ENCODE assay signal across 17 cellular contexts in genomic region chrX:132732236-132732635, GRCh38.
DNase-seq lines count a peak whose midpoint lies in the region; ATAC-seq, FAIRE-seq and TF ChIP-seq lines count a peak whose summit lies in the region.
"Had no signal": no experiment of that assay in that cellular context is flagged by ENCODE, and none has a peak within 500 bp of the region (broad histone marks: within the 10 kb centered on the region; RNA-seq: fewer than 3 reads in every experiment).

No MANE protein-coding gene starts in this region.

- peak; percentile 61 for ATAC-seq in activated CD4-positive, alpha-beta T cell treated with anti-CD3 and anti-CD28 coated beads for 36 hours

- no peaks in the 10 kb centered on the region for H3K27me3 Mint-ChIP-seq in activated CD4-positive, alpha-beta T cell treated with anti-CD3 and anti-CD28 coated beads for 36 hours

- H3K4me3 ChIP-seq in bronchial epithelial cell (ENCODE audit: low read depth, low read length) (no peak overlapping the region), Peyer's patch (no peak overlapping the region)

- no peak overlapping the region for H3K4me3 Mint-ChIP-seq in activated CD4-positive, alpha-beta T cell treated with anti-CD3 and anti-CD28 coated beads for 36 hours
- H3K4me3 Mint-ChIP-seq: H9 had no signal

- H3K9me3 ChIP-seq in Peyer's patch: no peaks in the 10 kb centered on the region
- H3K9me3 ChIP-seq: SK-N-SH had no signal

- DNase-seq in activated CD4-positive, alpha-beta T cell treated with anti-CD3 and anti-CD28 coated beads for 36 hours: no peak
- DNase-seq in activated CD4-positive, alpha-beta T cell treated with anti-CD3 and anti-CD28 coated beads for 4 hours: no peak
- DNase-seq in GM12892 (ENCODE audit: insufficient read length): no peak
- DNase-seq in NCI-H2029 (lab: John Stamatoyannopoulos, UW): peak; percentile 45
- peak; percentile 51 for DNase-seq in bronchial epithelial cell (ENCODE audit: low read depth)
- no peak for DNase-seq in Peyer's patch
- DNase-seq in AML-193 (lab: John Stamatoyannopoulos, UW): no peak
- DNase-seq in NCI-H187 treated with DMSO at 0.1 percent for 48 hours (lab: John Stamatoyannopoulos, UW): no peak
- DNase-seq: DMS 273 treated with DMSO at 0.1 percent for 48 hours, H9, NCI-H2227 treated with DMSO at 0.1 percent for 48 hours, NCI-H69, SHP77, SK-N-SH, T-helper 1 cell had no signal

- CTCF ChIA-PET in activated CD4-positive, alpha-beta T cell treated with anti-CD3 and anti-CD28 coated beads for 36 hours (lab: Charles Lee): no interaction called here

- no peaks in the 10 kb centered on the region for H3K4me1 ChIP-seq in Peyer's patch

- no peak overlapping the region for H3K27ac Mint-ChIP-seq in activated CD4-positive, alpha-beta T cell treated with anti-CD3 and anti-CD28 coated beads for 36 hours
- H3K27ac Mint-ChIP-seq: H9 had no signal

- no peaks in the 10 kb centered on the region for H3K27me3 ChIP-seq in bronchial epithelial cell (ENCODE audit: control insufficient read depth, insufficient read depth, low read length)
- no peaks in the 10 kb centered on the region for H3K27me3 ChIP-seq in Peyer's patch

- no peak overlapping the region for H3K27ac ChIP-seq in Peyer's patch
- H3K27ac ChIP-seq: C4-2B had no signal

- H3K9me3 Mint-ChIP-seq in activated CD4-positive, alpha-beta T cell treated with anti-CD3 and anti-CD28 coated beads for 36 hours (ENCODE audit: low read depth): no peaks in the 10 kb centered on the region
- H3K9me3 Mint-ChIP-seq: H9 had no signal

- TF ChIP-seq POLR2A in GM12892 (IDR thresholded peaks at IDR 0.05; ENCODE audit: low read depth, low read length) (no peak), Peyer's patch (IDR thresholded peaks at IDR 0.05) (no peak)

- intact Hi-C loops in activated CD4-positive, alpha-beta T cell treated with anti-CD3 and anti-CD28 coated beads for 36 hours (cut with DNase I, micrococcal nuclease): no loop called here

- TF ChIP-seq CTCF in bronchial epithelial cell (IDR thresholded peaks at IDR 0.05; ENCODE audit: insufficient read depth, low read length, severe bottlenecking) (no peak), Peyer's patch (IDR thresholded peaks at IDR 0.05) (no peak)

- H3K36me3 ChIP-seq in bronchial epithelial cell (ENCODE audit: control insufficient read depth, insufficient read depth, low read length) (no peaks in the 10 kb centered on the region), Peyer's patch (no peaks in the 10 kb centered on the region)

- FAIRE-seq in GM12892 (lab: Jason Lieb, UNC): peak; percentile 5
- FAIRE-seq in bronchial epithelial cell (lab: Jason Lieb, UNC): no peak
- FAIRE-seq: HTR-8/SVneo had no signal

- no peaks in the 10 kb centered on the region for H3K36me3 Mint-ChIP-seq in activated CD4-positive, alpha-beta T cell treated with anti-CD3 and anti-CD28 coated beads for 36 hours (ENCODE audit: low read depth)

- POLR2A ChIA-PET in activated CD4-positive, alpha-beta T cell treated with anti-CD3 and anti-CD28 coated beads for 36 hours (lab: Charles Lee): no interaction called here

- peaks cover 4% of the 10 kb centered on the region for H3K4me1 Mint-ChIP-seq in activated CD4-positive, alpha-beta T cell treated with anti-CD3 and anti-CD28 coated beads for 36 hours

Comparison
In these comparisons a context has a peak if more than half of its experiments do, and no peak if none do; other contexts are left out.
1. DNase-seq: peak in NCI-H2029 (single experiment) and bronchial epithelial cell (single experiment); none in activated CD4-positive, alpha-beta T cell treated with anti-CD3 and anti-CD28 coated beads for 36 hours (single experiment), activated CD4-positive, alpha-beta T cell treated with anti-CD3 and anti-CD28 coated beads for 4 hours (0 of 2), GM12892 (single experiment), Peyer's patch (0 of 3), AML-193 (0 of 2) and NCI-H187 treated with DMSO at 0.1 percent for 48 hours (single experiment).